In the genomic region with DNA sequence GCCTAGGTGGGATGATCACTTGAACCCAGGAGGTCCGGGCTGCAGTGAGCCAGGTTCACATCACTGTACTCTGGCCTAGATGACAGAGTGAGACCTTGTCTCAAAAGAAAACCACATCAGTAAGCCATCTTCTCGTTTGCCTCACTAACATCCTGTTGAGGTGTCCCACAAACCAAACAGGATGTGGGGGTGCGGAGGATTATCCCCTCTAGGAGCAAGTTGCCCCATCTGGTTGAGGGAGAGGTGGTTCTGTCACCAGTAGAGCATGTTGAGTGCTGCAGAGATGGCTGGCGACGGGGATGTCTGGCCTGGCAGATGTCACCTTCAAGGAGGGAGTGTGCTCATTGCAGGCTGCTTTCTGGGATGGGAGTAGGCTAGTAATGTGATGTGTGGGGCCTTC, we compare ENCODE assay signal across 8 cellular contexts.
DNase-seq lines count a peak whose midpoint lies in the region.

No MANE protein-coding gene starts in this region.

- DNase-seq in GDM1 (lab: John Stamatoyannopoulos, UW) = peak; percentile 86
- peak; percentile 20 for DNase-seq in NCI-H2171 (lab: John Stamatoyannopoulos, UW)
- peak; percentile 79 for DNase-seq in activated T-cell treated with anti-CD3 and anti-CD28 coated beads, Interleukin-2, amount 50 U/mL, for 24 hours
- peak; percentile 70 to 81 (median 78) for DNase-seq in stimulated activated CD4-positive, alpha-beta T cell treated with anti-CD3 and anti-CD28 coated beads, Interleukin-12 subunit alpha, Interleukin-12 subunit beta, amount 100 ng/mL, for 48 hours (ENCODE audit: low read depth in 2 of 3, low spot score in 1 of 3)
- no peak for DNase-seq in T1000 (lab: John Stamatoyannopoulos, UW)
- no peak for DNase-seq in hepatic stellate cell (ENCODE audit: low spot score)
- no peak for DNase-seq in epidermal melanocyte (ENCODE audit: insufficient read length, low spot score)
- no peak for DNase-seq in AG20443 (ENCODE audit: low spot score)

- peak overlapping the region; percentile 56 for H3K4me3 Mint-ChIP-seq in activated T-cell treated with anti-CD3 and anti-CD28 coated beads, Interleukin-2, amount 50 U/mL, for 24 hours

- H3K27me3 Mint-ChIP-seq in activated T-cell treated with anti-CD3 and anti-CD28 coated beads, Interleukin-2, amount 50 U/mL, for 24 hours = peaks cover 97% of the 10 kb centered on the region

- peak overlapping the region; percentile 88 for H3K27ac Mint-ChIP-seq in activated T-cell treated with anti-CD3 and anti-CD28 coated beads, Interleukin-2, amount 50 U/mL, for 24 hours

- H3K9me3 Mint-ChIP-seq in activated T-cell treated with anti-CD3 and anti-CD28 coated beads, Interleukin-2, amount 50 U/mL, for 24 hours = no peaks in the 10 kb centered on the region

- H3K4me1 Mint-ChIP-seq in activated T-cell treated with anti-CD3 and anti-CD28 coated beads, Interleukin-2, amount 50 U/mL, for 24 hours (ENCODE audit: low read depth) = peaks cover 47% of the 10 kb centered on the region

- H3K36me3 Mint-ChIP-seq in activated T-cell treated with anti-CD3 and anti-CD28 coated beads, Interleukin-2, amount 50 U/mL, for 24 hours (ENCODE audit: low read depth) = no peaks in the 10 kb centered on the region

Comparison
In these comparisons a context has a peak if more than half of its experiments do, and no peak if none do; other contexts are left out.
1. DNase-seq: peak in GDM1 (single experiment), NCI-H2171 (single experiment), activated T-cell treated with anti-CD3 and anti-CD28 coated beads, Interleukin-2, amount 50 U/mL, for 24 hours (single experiment) and stimulated activated CD4-positive, alpha-beta T cell treated with anti-CD3 and anti-CD28 coated beads, Interleukin-12 subunit alpha, Interleukin-12 subunit beta, amount 100 ng/mL, for 48 hours (3 of 3); none in T1000 (single experiment), hepatic stellate cell (single experiment), epidermal melanocyte (single experiment) and AG20443 (single experiment).